3 cellular contexts compared by ENCODE assay signal in genomic region chr4:120084327-120084726, GRCh38.
"Had no signal": no experiment of that assay in that cellular context is flagged by ENCODE, and none has a peak within 500 bp of the region (broad histone marks: within the 10 kb centered on the region; RNA-seq: fewer than 3 reads in every experiment).

No MANE protein-coding gene starts in this region.

- H2AFZ ChIP-seq: GM23338 had no signal

- H3K4me3 ChIP-seq: GM23338 had no signal

- DNase-seq: H9, HCEC 1CT had no signal

- H3K4me2 ChIP-seq: GM23338 had no signal

- ATAC-seq: GM23338 had no signal
